8 cellular contexts compared by ENCODE assay signal in the genomic region with DNA sequence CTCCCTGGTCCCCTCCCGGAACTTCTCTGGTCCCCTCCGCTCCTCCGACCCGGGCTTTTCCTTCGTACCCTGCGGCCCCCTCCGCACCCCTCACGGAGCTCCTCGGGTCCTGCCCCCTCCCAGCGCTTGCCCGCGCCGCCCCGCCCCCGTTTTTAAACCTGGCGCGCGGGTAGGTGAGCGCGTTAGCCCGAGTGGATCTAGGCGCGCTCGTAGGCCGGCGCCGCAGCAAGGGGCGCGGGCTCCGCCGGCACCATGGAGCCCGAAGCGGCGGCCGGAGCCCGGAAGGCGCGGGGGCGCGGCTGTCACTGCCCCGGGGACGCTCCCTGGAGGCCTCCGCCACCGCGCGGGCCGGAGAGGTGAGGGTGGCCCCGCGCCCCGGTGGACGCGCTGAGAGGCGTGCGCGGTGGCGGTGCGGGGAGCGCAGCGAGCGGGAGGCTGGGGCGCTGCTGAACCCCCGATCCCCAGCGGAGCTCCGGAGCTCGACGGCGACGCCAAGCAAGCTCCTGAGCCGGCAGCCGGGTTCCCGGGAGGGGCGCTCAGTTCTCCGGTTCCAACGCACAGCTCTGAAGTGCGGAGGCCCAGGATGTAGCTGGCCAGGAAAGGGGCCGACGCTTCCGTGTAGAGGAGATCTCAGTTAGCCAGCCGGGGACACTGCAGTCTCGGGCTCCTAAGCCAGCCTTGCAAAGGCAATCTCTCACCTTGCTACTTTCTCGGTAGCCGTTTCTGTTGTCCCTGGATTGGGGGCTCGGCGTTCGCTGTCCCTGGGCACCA. TPM values are rescaled to one million over a fixed set of nuclear protein-coding genes. Genes with fewer than 3 reads are reported as not detected.
DNase-seq lines count a peak whose midpoint lies in the region; ATAC-seq lines count a peak whose summit lies in the region.

Gene RIPPLY3 (plus strand): TSS at position 182 of the 771 bp plus-strand sequence. CDS start 71 bp downstream, at position 253.

- POLR2A ChIA-PET in activated naive CD8-positive, alpha-beta T cell treated with anti-CD3 and anti-CD28 coated beads, Interleukin-2, amount 10 ng/mL, durations not matched to agents 7 days and 5 days (lab: Charles Lee) = interaction anchor here (0.5 to 1.0 kb wide), 2 partner anchors 17 to 19 kb away, joined by 3 read pairs; no protein-coding TSS in a partner anchor

- no peaks in the 10 kb centered on the region for H3K36me3 Mint-ChIP-seq in activated naive CD8-positive, alpha-beta T cell treated with anti-CD3 and anti-CD28 coated beads, Interleukin-2, amount 10 ng/mL, durations not matched to agents 7 days and 5 days

- DNase-seq in DMS53 (lab: John Stamatoyannopoulos, UW) (peak; percentile 73), NCI-H1092 treated with DMSO at 0.1 percent for 48 hours (lab: John Stamatoyannopoulos, UW) (peak; percentile 35), islet precursor cell (peak; percentile 65)
- peak; percentile 55 for DNase-seq in activated naive CD8-positive, alpha-beta T cell treated with anti-CD3 and anti-CD28 coated beads, Interleukin-2, amount 10 ng/mL, durations not matched to agents 7 days and 5 days
- peak; percentile 18 for DNase-seq in stimulated activated naive CD8-positive, alpha-beta T cell treated with anti-CD3 and anti-CD28 coated beads, Interleukin-15, Interleukin-2, amounts not matched to agents 100 U/mL and 50 U/mL, for 24 hours

- ATAC-seq in activated naive CD8-positive, alpha-beta T cell treated with anti-CD3 and anti-CD28 coated beads, Interleukin-2, amount 10 ng/mL, durations not matched to agents 7 days and 5 days (ENCODE audit: low read depth) = peak; percentile 44
- peak; percentile 11 for ATAC-seq in stimulated activated naive CD8-positive, alpha-beta T cell treated with anti-CD3 and anti-CD28 coated beads, Interleukin-15, Interleukin-2, amounts not matched to agents 100 U/mL and 50 U/mL, for 24 hours
- ATAC-seq in GM21515 (IDR thresholded peaks at IDR 0.05; ENCODE audit: unreplicated experiment) (no peak), GM18498 (IDR thresholded peaks at IDR 0.05; ENCODE audit: unreplicated experiment) (no peak), HG02870 (IDR thresholded peaks at IDR 0.05; ENCODE audit: unreplicated experiment) (no peak)

- H3K27ac Mint-ChIP-seq in activated naive CD8-positive, alpha-beta T cell treated with anti-CD3 and anti-CD28 coated beads, Interleukin-2, amount 10 ng/mL, durations not matched to agents 7 days and 5 days = no peak within 1 kb of the TSS

- peak within 1 kb of the TSS; percentile 73 for H3K4me3 Mint-ChIP-seq in activated naive CD8-positive, alpha-beta T cell treated with anti-CD3 and anti-CD28 coated beads, Interleukin-2, amount 10 ng/mL, durations not matched to agents 7 days and 5 days

- no peaks in the 10 kb centered on the region for H3K9me3 Mint-ChIP-seq in activated naive CD8-positive, alpha-beta T cell treated with anti-CD3 and anti-CD28 coated beads, Interleukin-2, amount 10 ng/mL, durations not matched to agents 7 days and 5 days

- peaks cover 8% of the 10 kb centered on the region for H3K4me1 Mint-ChIP-seq in activated naive CD8-positive, alpha-beta T cell treated with anti-CD3 and anti-CD28 coated beads, Interleukin-2, amount 10 ng/mL, durations not matched to agents 7 days and 5 days

- peaks cover 40% of the 10 kb centered on the region for H3K27me3 Mint-ChIP-seq in activated naive CD8-positive, alpha-beta T cell treated with anti-CD3 and anti-CD28 coated beads, Interleukin-2, amount 10 ng/mL, durations not matched to agents 7 days and 5 days

RNA-seq across cellular contexts. Expression of gene RIPPLY3, which starts in this region (rescaled TPM):
- not detected for total RNA-seq in activated naive CD8-positive, alpha-beta T cell treated with anti-CD3 and anti-CD28 coated beads, Interleukin-2, amount 10 ng/mL, durations not matched to agents 7 days and 5 days

Comparison
In these comparisons a context has a peak if more than half of its experiments do, and no peak if none do; other contexts are left out.
1. Peak in DNase-seq and ATAC-seq in activated naive CD8-positive, alpha-beta T cell treated with anti-CD3 and anti-CD28 coated beads, Interleukin-2, amount 10 ng/mL, durations not matched to agents 7 days and 5 days; RNA of the gene not detected or under 1 TPM.
2. DNase-seq: peak in every context shown above with its lines; median percentile 73 in DMS53; 65 in islet precursor cell; 55 in activated naive CD8-positive, alpha-beta T cell treated with anti-CD3 and anti-CD28 coated beads, Interleukin-2, amount 10 ng/mL, durations not matched to agents 7 days and 5 days; 35 in NCI-H1092 treated with DMSO at 0.1 percent for 48 hours; 18 in stimulated activated naive CD8-positive, alpha-beta T cell treated with anti-CD3 and anti-CD28 coated beads, Interleukin-15, Interleukin-2, amounts not matched to agents 100 U/mL and 50 U/mL, for 24 hours.